1 cellular context compared by ENCODE assay signal in genomic region chr1:70210820-70211219, GRCh38.
TF ChIP-seq lines count a peak whose summit lies in the region.

No MANE protein-coding gene starts in this region.

TF ChIP-seq in endothelial cell of umbilical vein, 7 proteins besides CTCF, POLR2A, EP300 and RAD21:
- TF ChIP-seq EZH2 (IDR thresholded peaks at IDR 0.05; ENCODE audit: borderline replicate concordance, low read depth, low read length, severe bottlenecking) (no peak), JUN (IDR thresholded peaks at IDR 0.05; ENCODE audit: borderline replicate concordance, insufficient read depth, insufficient read length, low read depth) (no peak), POLR2AphosphoS5 (IDR thresholded peaks at IDR 0.05; ENCODE audit: insufficient read depth, low read depth, low read length) (no peak), MAX (IDR thresholded peaks at IDR 0.05; ENCODE audit: insufficient read depth, insufficient read length) (no peak), GATA2 (IDR thresholded peaks at IDR 0.05; ENCODE audit: insufficient read depth, insufficient read length, low read depth, low read length) (peak; percentile 68), MYC (IDR thresholded peaks at IDR 0.05; ENCODE audit: low read depth, low read length) (no peak), FOS (IDR thresholded peaks at IDR 0.05; ENCODE audit: borderline replicate concordance, insufficient read depth, low read length) (peak; percentile 43)
